ENCODE assay signal across 9 cellular contexts in genomic region chr1:150604226-150604588, GRCh38. TPM values are rescaled to one million over a fixed set of nuclear protein-coding genes. Genes with fewer than 3 reads are reported as not detected.
DNase-seq lines count a peak whose midpoint lies in the region; ATAC-seq and TF ChIP-seq lines count a peak whose summit lies in the region.
"Had no signal": no experiment of that assay in that cellular context is flagged by ENCODE, and none has a peak within 500 bp of the region (broad histone marks: within the 10 kb centered on the region; RNA-seq: fewer than 3 reads in every experiment).

No MANE protein-coding gene starts in this region.

- CTCF ChIA-PET in AG04450 (lab: Charles Lee) (interaction anchor here (1.5 to 1.9 kb wide), 4 partner anchors 15 to 391 kb away, joined by 4 to 12 read pairs (median 4); no protein-coding TSS in a partner anchor), RWPE1 (lab: Yijun Ruan, JAX) (no interaction called here)

- ATAC-seq in HG02938 (IDR thresholded peaks at IDR 0.05; ENCODE audit: unreplicated experiment), result no peak
- no peak for ATAC-seq in GM18858 (IDR thresholded peaks at IDR 0.05; ENCODE audit: unreplicated experiment)

- H3K4me1 ChIP-seq in neutrophil (ENCODE audit: control insufficient read depth in 1 of 2, insufficient read depth in 1 of 2, low read depth in 1 of 2, low read length in 1 of 2), result peaks cover 45 to 46% of the 10 kb centered on the region in 2 experiments

- peaks cover 11% of the 10 kb centered on the region for H3K36me3 ChIP-seq in neutrophil

- DNase-seq in AG04450 (ENCODE audit: low read depth, low spot score), result no peak
- no peak for DNase-seq in RWPE1 (ENCODE audit: low spot score)
- DNase-seq in epithelial cell of prostate (ENCODE audit: low read depth, low spot score), result no peak
- DNase-seq in RKO (ENCODE audit: low spot score), result no peak
- DNase-seq in A172 (ENCODE audit: low spot score), result no peak
- DNase-seq: RPMI8226 had no signal

- H3K4me3 ChIP-seq in AG04450 (ENCODE audit: low read depth, low read length), result no peak overlapping the region
- no peak overlapping the region for H3K4me3 ChIP-seq in neutrophil (ENCODE audit: low read depth in 1 of 2, low read length in 1 of 2)

- TF ChIP-seq CTCF in AG04450 (IDR thresholded peaks at IDR 0.05; ENCODE audit: low read depth, low read length) (no peak), RWPE1 (conservative IDR thresholded peaks at IDR 0.05; ENCODE audit: low read depth) (no peak), neutrophil (IDR thresholded peaks at IDR 0.05) (no peak)

- POLR2A ChIA-PET in AG04450 (lab: Yijun Ruan, JAX) (interaction anchor here (0.7 to 1.7 kb wide), 4 partner anchors 24 to 32 kb away, joined by 3 to 16 read pairs (median 3); partner anchors contain the start of gene MCL1), RWPE1 (lab: Yijun Ruan, JAX; ENCODE audit: low non-redundant PET) (no interaction called here)

- H3K27ac ChIP-seq in AG04450 (ENCODE audit: low read depth, low read length), result peak overlapping the region; percentile 94
- H3K27ac ChIP-seq in RWPE1, result peak overlapping the region; percentile 91; the same call in 1 of the 2 replicates
- H3K27ac ChIP-seq in epithelial cell of prostate, result peak overlapping the region; percentile 96
- H3K27ac ChIP-seq in neutrophil, result peak overlapping the region; percentile 80

- no peaks in the 10 kb centered on the region; the same call in 1 of the 2 replicates for H3K9me3 ChIP-seq in AG04450 (ENCODE audit: control insufficient read depth, insufficient read depth, low read length)
- H3K9me3 ChIP-seq in neutrophil, result no peaks in the 10 kb centered on the region

- H3K27me3 ChIP-seq in AG04450 (ENCODE audit: control insufficient read depth, insufficient read depth, low read length) (no peaks in the 10 kb centered on the region), neutrophil (no peaks in the 10 kb centered on the region)

RNA-seq across cellular contexts. Expression of gene MCL1, which starts 24.8 kb away (rescaled TPM):
- polyA plus RNA-seq in AG04450 (2011; rRNA removed), result 107 and 138 TPM in 2 replicates
- polyA minus RNA-seq in AG04450 (2011; rRNA and poly(A)+ RNA removed), result 160 and 170 TPM in 2 replicates
- 224 and 246 TPM in 2 replicates for total RNA-seq in A172 (2014; rRNA removed; shearing (Covaris generic))

RNA-seq across cellular contexts. Expression of gene ENSA, which starts 25.2 kb away (rescaled TPM):
- 40.7 and 53.7 TPM in 2 replicates for polyA plus RNA-seq in AG04450 (2011; rRNA removed)
- 25.8 and 26.7 TPM in 2 replicates for polyA minus RNA-seq in AG04450 (2011; rRNA and poly(A)+ RNA removed)
- total RNA-seq in A172 (2014; rRNA removed; shearing (Covaris generic)), result 278 and 287 TPM in 2 replicates

RNA-seq across cellular contexts. Expression of gene ADAMTSL4, which starts 55.0 kb away (rescaled TPM):
- 4.2 and 4.9 TPM in 2 replicates for polyA plus RNA-seq in AG04450 (2011; rRNA removed)
- 3.0 and 3.8 TPM in 2 replicates for polyA minus RNA-seq in AG04450 (2011; rRNA and poly(A)+ RNA removed)
- 0.38 and 2.3 TPM in 2 replicates for total RNA-seq in A172 (2014; rRNA removed; shearing (Covaris generic))
